Comparison of ENCODE assay signal across 20 cellular contexts in the genomic region with DNA sequence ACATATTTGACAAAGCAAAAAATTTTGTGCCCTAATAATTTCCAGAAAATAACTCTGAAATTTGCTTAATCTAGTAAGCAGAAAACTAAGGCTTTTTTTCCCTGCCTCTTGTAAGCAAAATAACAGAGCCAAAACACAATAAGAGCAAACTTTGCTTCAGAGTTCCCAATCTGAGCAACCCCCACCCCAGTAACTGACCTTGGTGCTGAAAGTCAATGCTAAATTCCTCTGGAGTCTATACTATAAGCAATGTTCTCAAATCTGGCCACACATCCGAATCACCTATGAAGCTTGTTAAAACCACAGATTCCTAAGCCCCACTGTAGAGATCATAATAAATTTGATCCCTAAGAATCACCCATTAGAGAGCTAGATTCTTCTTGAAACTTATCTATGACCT.
DNase-seq lines count a peak whose midpoint lies in the region; ATAC-seq, FAIRE-seq and TF ChIP-seq lines count a peak whose summit lies in the region.
"Had no signal": no experiment of that assay in that cellular context is flagged by ENCODE, and none has a peak within 500 bp of the region (broad histone marks: within the 10 kb centered on the region; RNA-seq: fewer than 3 reads in every experiment).

No MANE protein-coding gene starts in this region.

- POLR2A ChIA-PET in K562 (lab: Yijun Ruan, JAX): interaction anchor here (1.5 kb wide), 1 partner anchor 243 kb away, joined by 3 read pairs; the partner anchor contains the start of gene DMTF1

- H4K20me1 ChIP-seq in GM23338 (replicated peaks; ENCODE audit: insufficient read depth) (no peaks in the 10 kb centered on the region; the same call in 1 of the 2 replicates), K562 (replicated peaks; ENCODE audit: control insufficient read depth, insufficient read depth, low read length) (no peaks in the 10 kb centered on the region)

- H2AFZ ChIP-seq in GM23338 (no peak overlapping the region), K562 (ENCODE audit: low read depth, low read length) (no peak overlapping the region)

- ATAC-seq in GM23338: peak; percentile 50; the same call in 2 of the 3 replicates
- peak; percentile 46; the same call in 1 of the 3 replicates for ATAC-seq in K562
- ATAC-seq in HG03442 (IDR thresholded peaks at IDR 0.05; ENCODE audit: unreplicated experiment): no peak

- H3K4me1 ChIP-seq in GM23338 (ENCODE audit: insufficient read depth): no peaks in the 10 kb centered on the region
- no peaks in the 10 kb centered on the region for H3K4me1 ChIP-seq in NT2/D1 (ENCODE audit: insufficient read depth, insufficient read length)
- H3K4me1 ChIP-seq in K562 (replicated peaks in 1 of 2; ENCODE audit: control insufficient read depth in 2 of 2, insufficient read depth in 2 of 2, low read length in 2 of 2): no peaks in the 10 kb centered on the region
- H3K4me1 ChIP-seq in BE2C: peaks cover 3% of the 10 kb centered on the region; the same call in 1 of the 2 replicates
- H3K4me1 ChIP-seq: adrenal gland had no signal

- H3K36me3 ChIP-seq in GM23338 (ENCODE audit: insufficient read depth) (no peaks in the 10 kb centered on the region), NT2/D1 (ENCODE audit: insufficient read depth, insufficient read length, low read length) (peaks cover 15% of the 10 kb centered on the region), K562 (ENCODE audit: control insufficient read depth, insufficient read depth, low read length) (peaks cover 36% of the 10 kb centered on the region), BE2C (no peaks in the 10 kb centered on the region)
- H3K36me3 ChIP-seq: adrenal gland had no signal

- H3K27ac Mint-ChIP-seq in GM23338: no peak overlapping the region
- H3K27ac Mint-ChIP-seq: activated T-helper 2 cell treated with anti-CD3 and anti-CD28 coated beads, Interferon-gamma antibody, Interleukin-2, Interleukin-4, amounts not matched to agents 10 μg/mL and 5 μg/mL and 100 μg/mL, durations not matched to agents 14 hours and 24 hours and 36 hours; memory B cell; stimulated activated naive CD8-positive, alpha-beta T cell treated with anti-CD3 and anti-CD28 coated beads, Interleukin-15, Interleukin-2, amounts not matched to agents 100 ng/mL and 50 ng/mL, for 24 hours had no signal

- BruUV-seq in K562 (replicated peaks; lab: Mats Ljungman, UMichigan): no TSS peak

- H3K4me2 ChIP-seq in GM23338 (no peak overlapping the region), K562 (ENCODE audit: insufficient read depth, low read length) (no peak overlapping the region)

- in situ Hi-C loops in K562 (cut with MboI): loop anchor here (25.0 kb wide), 1 partner anchor 503 kb away; no protein-coding TSS in a partner anchor

- no peaks in the 10 kb centered on the region for H3K9me3 Mint-ChIP-seq in GM23338
- H3K9me3 Mint-ChIP-seq: activated T-helper 2 cell treated with anti-CD3 and anti-CD28 coated beads, Interferon-gamma antibody, Interleukin-2, Interleukin-4, amounts not matched to agents 10 μg/mL and 5 μg/mL and 100 μg/mL, durations not matched to agents 14 hours and 24 hours and 36 hours; memory B cell; neural crest cell; stimulated activated naive CD8-positive, alpha-beta T cell treated with anti-CD3 and anti-CD28 coated beads, Interleukin-15, Interleukin-2, amounts not matched to agents 100 ng/mL and 50 ng/mL, for 24 hours had no signal

- TF ChIP-seq CTCF in GM23338 (conservative IDR thresholded peaks at IDR 0.05; ENCODE audit: low read depth in 2 of 2): no peak
- no peak for TF ChIP-seq CTCF in K562 (IDR thresholded peaks at IDR 0.05 in 2 of 3, conservative IDR thresholded peaks at IDR 0.05 in 1 of 3; ENCODE audit: insufficient read depth in 2 of 3, low read depth in 1 of 3, low read length in 3 of 3)
- TF ChIP-seq CTCF in BE2C (IDR thresholded peaks at IDR 0.05; ENCODE audit: low read depth, low read length): no peak

- no peaks in the 10 kb centered on the region for H3K9me3 ChIP-seq in NT2/D1 (ENCODE audit: insufficient read depth, low read length)
- H3K9me3 ChIP-seq in K562 (replicated peaks; ENCODE audit: control insufficient read depth, insufficient read depth, low read depth, low read length): no peaks in the 10 kb centered on the region
- H3K9me3 ChIP-seq in BE2C: no peaks in the 10 kb centered on the region
- H3K9me3 ChIP-seq: adrenal gland had no signal

- H3K4me3 ChIP-seq in GM23338 (no peak overlapping the region), NT2/D1 (ENCODE audit: insufficient read length, low read depth) (no peak overlapping the region), K562 (no peak overlapping the region), BE2C (ENCODE audit: low read depth, low read length) (no peak overlapping the region)
- H3K4me3 ChIP-seq: adrenal gland, SK-N-MC had no signal

- FAIRE-seq in K562 (lab: Jason Lieb, UNC): no peak
- FAIRE-seq: endometrium, frontal cortex had no signal

- no peaks in the 10 kb centered on the region for H3K27me3 Mint-ChIP-seq in GM23338 (ENCODE audit: insufficient read depth, low read depth, poor library complexity)
- H3K27me3 Mint-ChIP-seq: memory B cell; stimulated activated naive CD8-positive, alpha-beta T cell treated with anti-CD3 and anti-CD28 coated beads, Interleukin-15, Interleukin-2, amounts not matched to agents 100 ng/mL and 50 ng/mL, for 24 hours had no signal

- H3F3A ChIP-seq in GM23338 (replicated peaks; ENCODE audit: low read depth): no peaks in the 10 kb centered on the region

- 23% methylated on average over 1 of the region's 1 CpG for WGBS in K562 (ENCODE audit: insufficient coverage, low coverage, missing lambda C conversion rate)

- H3K27ac ChIP-seq in GM23338 (ENCODE audit: low read depth): no peak overlapping the region
- H3K27ac ChIP-seq in K562 (ENCODE audit: extremely low read depth, low read depth, low read length): no peak overlapping the region
- H3K27ac ChIP-seq: adrenal gland, C4-2B, SK-N-MC had no signal

- H3K9ac ChIP-seq in NT2/D1 (ENCODE audit: insufficient read length, low read depth): no peak overlapping the region
- H3K9ac ChIP-seq in K562 (ENCODE audit: insufficient read depth in 1 of 2, low read depth in 2 of 2, low read length in 2 of 2): no peak overlapping the region

- DNase-seq in GM23338 (ENCODE audit: low spot score) (peak; percentile 66), NT2/D1 (ENCODE audit: low read depth, low spot score) (peak; percentile 13), K562 (ENCODE audit: extremely low read depth in 1 of 4, low spot score in 3 of 4) (peak in 1 of 4 experiments; percentile 21), left kidney (ENCODE audit: low read depth, low spot score) (peak; percentile 77), EL (no peak), NCI-H146 (lab: John Stamatoyannopoulos, UW) (no peak), BE2C (no peak)
- DNase-seq: adrenal gland, cerebellar nuclear complex, NCI-H187, NCI-H510A had no signal

- no peaks in the 10 kb centered on the region; the same call in 2 of the 3 replicates for H3K36me3 Mint-ChIP-seq in GM23338 (ENCODE audit: low read depth)

- no peak for TF ChIP-seq RAD21 in K562 (CRISPR knock-in tag; conservative IDR thresholded peaks at IDR 0.05 in 1 of 2, IDR thresholded peaks at IDR 0.05 in 1 of 2)

- TF ChIP-seq EP300 in K562 (IDR thresholded peaks at IDR 0.05; ENCODE audit: low read length): no peak

- no peaks in the 10 kb centered on the region for H3K4me1 Mint-ChIP-seq in GM23338
- H3K4me1 Mint-ChIP-seq: neural crest cell had no signal

- H3K9me1 ChIP-seq in K562 (ENCODE audit: control insufficient read depth, insufficient read depth, low read length): no peaks in the 10 kb centered on the region

- no peaks in the 10 kb centered on the region for H3K27me3 ChIP-seq in GM23338 (ENCODE audit: insufficient read depth)
- H3K27me3 ChIP-seq in NT2/D1 (ENCODE audit: insufficient read depth, insufficient read length): no peaks in the 10 kb centered on the region
- H3K27me3 ChIP-seq in K562 (ENCODE audit: control insufficient read depth in 2 of 2, insufficient read depth in 2 of 2, low read length in 2 of 2): no peaks in the 10 kb centered on the region
- no peaks in the 10 kb centered on the region; the same call in 1 of the 2 replicates for H3K27me3 ChIP-seq in BE2C
- H3K27me3 ChIP-seq: adrenal gland had no signal

- H3K9me2 ChIP-seq in GM23338 (ENCODE audit: insufficient read depth): no peaks in the 10 kb centered on the region

- no peak overlapping the region for H3K4me3 Mint-ChIP-seq in GM23338
- H3K4me3 Mint-ChIP-seq: memory B cell; neural crest cell; stimulated activated naive CD8-positive, alpha-beta T cell treated with anti-CD3 and anti-CD28 coated beads, Interleukin-15, Interleukin-2, amounts not matched to agents 100 ng/mL and 50 ng/mL, for 24 hours had no signal

- CTCF ChIA-PET in K562 (lab: Yijun Ruan, JAX; ENCODE audit: low intra/inter-chr PET ratio): no interaction called here

- H3K79me2 ChIP-seq in GM23338 (replicated peaks; ENCODE audit: insufficient read depth) (no peaks in the 10 kb centered on the region), K562 (ENCODE audit: control insufficient read depth, insufficient read depth, low read length) (no peaks in the 10 kb centered on the region)

- intact Hi-C loops in K562 (cut with micrococcal nuclease): loop anchor here (10.0 kb wide), 2 partner anchors 314 to 444 kb away; no protein-coding TSS in a partner anchor

- no peak for TF ChIP-seq POLR2A in K562 (conservative IDR thresholded peaks at IDR 0.05)

TF ChIP-seq in GM23338, 12 proteins besides CTCF, POLR2A, EP300 and RAD21 (continues in another document):
- no peak for TF ChIP-seq JUNB (IDR thresholded peaks at IDR 0.05; ENCODE audit: unreplicated experiment)

TF ChIP-seq in K562, 482 proteins besides CTCF, POLR2A, EP300 and RAD21 (continues in another document):
- TF ChIP-seq EHMT2 (IDR thresholded peaks at IDR 0.05): peak; percentile 89
- peak; percentile 83 for TF ChIP-seq MIER1 (IDR thresholded peaks at IDR 0.05; ENCODE audit: low read depth)

Comparison
In these comparisons a context has a peak if more than half of its experiments do, and no peak if none do; other contexts are left out.
1. DNase-seq: peak in GM23338 (single experiment), NT2/D1 (single experiment) and left kidney (single experiment); none in EL (single experiment), NCI-H146 (single experiment) and BE2C (single experiment).